1 cellular context compared by ENCODE assay signal in the genomic region with DNA sequence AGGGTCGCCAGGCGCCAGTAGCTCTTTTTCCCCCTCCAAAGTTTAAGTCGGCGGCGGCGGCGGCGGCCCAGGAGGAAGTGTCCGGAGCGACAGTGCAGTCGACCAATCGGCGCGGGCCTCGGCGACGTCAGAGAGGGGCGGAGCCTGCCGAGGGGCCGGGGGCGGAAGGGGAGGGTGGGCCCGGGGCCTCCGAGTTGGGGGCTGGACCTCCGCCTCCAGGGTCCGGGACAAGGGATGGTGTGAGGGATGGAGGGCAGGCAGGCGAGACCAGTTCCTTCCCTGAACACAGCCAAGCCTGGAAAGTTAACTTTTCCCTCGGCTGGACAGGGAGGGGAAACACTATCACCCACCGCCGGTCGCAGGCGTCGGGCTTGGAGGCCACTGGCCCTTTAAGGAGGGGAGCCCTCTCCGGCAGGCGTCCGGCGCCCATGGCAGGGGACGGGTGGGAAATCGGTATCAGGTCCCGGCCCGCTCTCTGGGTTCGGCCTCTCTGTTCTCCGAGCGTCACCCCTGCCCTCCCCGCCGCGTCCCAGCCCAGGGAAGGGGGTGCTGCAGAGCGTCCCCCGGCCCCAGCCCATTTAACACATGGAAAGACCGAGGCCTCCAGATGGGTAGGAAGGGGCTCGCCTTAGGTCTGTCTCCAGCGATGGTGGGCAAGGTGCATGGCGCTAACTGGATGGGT.
TF ChIP-seq lines count a peak whose summit lies in the region.

A gene (minus strand): TSS at position 81 of the 682 bp plus-strand sequence. CDS start 744 bp downstream, outside the sequence.

TF ChIP-seq in HepG2, 621 proteins besides CTCF, POLR2A, EP300 and RAD21 (continued from another document and continues in another):
- no peak for TF ChIP-seq ZNF546 (CRISPR knock-in tag; conservative IDR thresholded peaks at IDR 0.05)
- TF ChIP-seq FIP1L1 (IDR thresholded peaks at IDR 0.05; ENCODE audit: borderline replicate concordance, insufficient read depth, low read depth, low read length) = no peak
- TF ChIP-seq, protein P1, sequence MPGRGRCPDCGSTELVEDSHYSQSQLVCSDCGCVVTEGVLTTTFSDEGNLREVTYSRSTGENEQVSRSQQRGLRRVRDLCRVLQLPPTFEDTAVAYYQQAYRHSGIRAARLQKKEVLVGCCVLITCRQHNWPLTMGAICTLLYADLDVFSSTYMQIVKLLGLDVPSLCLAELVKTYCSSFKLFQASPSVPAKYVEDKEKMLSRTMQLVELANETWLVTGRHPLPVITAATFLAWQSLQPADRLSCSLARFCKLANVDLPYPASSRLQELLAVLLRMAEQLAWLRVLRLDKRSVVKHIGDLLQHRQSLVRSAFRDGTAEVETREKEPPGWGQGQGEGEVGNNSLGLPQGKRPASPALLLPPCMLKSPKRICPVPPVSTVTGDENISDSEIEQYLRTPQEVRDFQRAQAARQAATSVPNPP (CRISPR knock-in tag; IDR thresholded peaks at IDR 0.05) = no peak
- no peak for TF ChIP-seq THYN1 (CRISPR knock-in tag; IDR thresholded peaks at IDR 0.05; ENCODE audit: borderline replicate concordance, low read depth)
- no peak for TF ChIP-seq ZNF367 (CRISPR knock-in tag; IDR thresholded peaks at IDR 0.05; ENCODE audit: borderline replicate concordance)
- no peak for TF ChIP-seq KLF6 (CRISPR knock-in tag; IDR thresholded peaks at IDR 0.05)
- TF ChIP-seq SYNCRIP (IDR thresholded peaks at IDR 0.05; ENCODE audit: insufficient read depth, low read depth, low read length) = no peak
- TF ChIP-seq SP2 (CRISPR knock-in tag; IDR thresholded peaks at IDR 0.05) = peak; percentile 88
- TF ChIP-seq, protein P2, sequence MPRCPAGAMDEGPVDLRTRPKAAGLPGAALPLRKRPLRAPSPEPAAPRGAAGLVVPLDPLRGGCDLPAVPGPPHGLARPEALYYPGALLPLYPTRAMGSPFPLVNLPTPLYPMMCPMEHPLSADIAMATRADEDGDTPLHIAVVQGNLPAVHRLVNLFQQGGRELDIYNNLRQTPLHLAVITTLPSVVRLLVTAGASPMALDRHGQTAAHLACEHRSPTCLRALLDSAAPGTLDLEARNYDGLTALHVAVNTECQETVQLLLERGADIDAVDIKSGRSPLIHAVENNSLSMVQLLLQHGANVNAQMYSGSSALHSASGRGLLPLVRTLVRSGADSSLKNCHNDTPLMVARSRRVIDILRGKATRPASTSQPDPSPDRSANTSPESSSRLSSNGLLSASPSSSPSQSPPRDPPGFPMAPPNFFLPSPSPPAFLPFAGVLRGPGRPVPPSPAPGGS (CRISPR knock-in tag; IDR thresholded peaks at IDR 0.05) = no peak
- TF ChIP-seq GABPB1 (CRISPR knock-in tag; IDR thresholded peaks at IDR 0.05) = peak; percentile 86
- TF ChIP-seq SPEN (CRISPR knock-in tag; IDR thresholded peaks at IDR 0.05; ENCODE audit: low read depth) = no peak
- TF ChIP-seq ZNF138 (CRISPR knock-in tag; IDR thresholded peaks at IDR 0.05; ENCODE audit: low read depth) = no peak
- no peak for TF ChIP-seq CBX1 (IDR thresholded peaks at IDR 0.05; ENCODE audit: low read depth)
- no peak for TF ChIP-seq SRSF4 (IDR thresholded peaks at IDR 0.05; ENCODE audit: low read depth, low read length, poor library complexity, severe bottlenecking)
- TF ChIP-seq PITX1 (CRISPR knock-in tag; IDR thresholded peaks at IDR 0.05) = no peak
- TF ChIP-seq ZNF672 (CRISPR knock-in tag; IDR thresholded peaks at IDR 0.05) = no peak
- TF ChIP-seq, protein P3, sequence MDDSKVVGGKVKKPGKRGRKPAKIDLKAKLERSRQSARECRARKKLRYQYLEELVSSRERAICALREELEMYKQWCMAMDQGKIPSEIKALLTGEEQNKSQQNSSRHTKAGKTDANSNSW (CRISPR knock-in tag; IDR thresholded peaks at IDR 0.05; ENCODE audit: borderline replicate concordance) = no peak
- TF ChIP-seq, protein P4, sequence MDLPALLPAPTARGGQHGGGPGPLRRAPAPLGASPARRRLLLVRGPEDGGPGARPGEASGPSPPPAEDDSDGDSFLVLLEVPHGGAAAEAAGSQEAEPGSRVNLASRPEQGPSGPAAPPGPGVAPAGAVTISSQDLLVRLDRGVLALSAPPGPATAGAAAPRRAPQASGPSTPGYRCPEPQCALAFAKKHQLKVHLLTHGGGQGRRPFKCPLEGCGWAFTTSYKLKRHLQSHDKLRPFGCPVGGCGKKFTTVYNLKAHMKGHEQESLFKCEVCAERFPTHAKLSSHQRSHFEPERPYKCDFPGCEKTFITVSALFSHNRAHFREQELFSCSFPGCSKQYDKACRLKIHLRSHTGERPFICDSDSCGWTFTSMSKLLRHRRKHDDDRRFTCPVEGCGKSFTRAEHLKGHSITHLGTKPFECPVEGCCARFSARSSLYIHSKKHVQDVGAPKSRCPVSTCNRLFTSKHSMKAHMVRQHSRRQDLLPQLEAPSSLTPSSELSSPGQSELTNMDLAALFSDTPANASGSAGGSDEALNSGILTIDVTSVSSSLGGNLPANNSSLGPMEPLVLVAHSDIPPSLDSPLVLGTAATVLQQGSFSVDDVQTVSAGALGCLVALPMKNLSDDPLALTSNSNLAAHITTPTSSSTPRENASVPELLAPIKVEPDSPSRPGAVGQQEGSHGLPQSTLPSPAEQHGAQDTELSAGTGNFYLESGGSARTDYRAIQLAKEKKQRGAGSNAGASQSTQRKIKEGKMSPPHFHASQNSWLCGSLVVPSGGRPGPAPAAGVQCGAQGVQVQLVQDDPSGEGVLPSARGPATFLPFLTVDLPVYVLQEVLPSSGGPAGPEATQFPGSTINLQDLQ (CRISPR knock-in tag; IDR thresholded peaks at IDR 0.05) = no peak
- no peak for TF ChIP-seq MAZ (IDR thresholded peaks at IDR 0.05; ENCODE audit: borderline replicate concordance, low read depth, low read length)
- TF ChIP-seq MAZ (CRISPR knock-in tag; IDR thresholded peaks at IDR 0.05; ENCODE audit: low read depth) = peak; percentile 74
- TF ChIP-seq RFX5 (IDR thresholded peaks at IDR 0.05; ENCODE audit: low read depth, low read length) = no peak
- TF ChIP-seq ZFP36L1 (CRISPR knock-in tag; IDR thresholded peaks at IDR 0.05) = no peak
- TF ChIP-seq SCMH1 (CRISPR knock-in tag; IDR thresholded peaks at IDR 0.05; ENCODE audit: borderline replicate concordance) = no peak
- no peak for TF ChIP-seq HNRNPLL (IDR thresholded peaks at IDR 0.05; ENCODE audit: low read depth, low read length, poor library complexity, severe bottlenecking)
- no peak for TF ChIP-seq TAF15 (IDR thresholded peaks at IDR 0.05; ENCODE audit: low read depth, low read length, poor library complexity, severe bottlenecking)
- no peak for TF ChIP-seq ZNF75D (CRISPR knock-in tag; IDR thresholded peaks at IDR 0.05; ENCODE audit: borderline replicate concordance)
- no peak for TF ChIP-seq ZNF552 (CRISPR knock-in tag; IDR thresholded peaks at IDR 0.05; ENCODE audit: borderline replicate concordance)
- TF ChIP-seq, protein P5, sequence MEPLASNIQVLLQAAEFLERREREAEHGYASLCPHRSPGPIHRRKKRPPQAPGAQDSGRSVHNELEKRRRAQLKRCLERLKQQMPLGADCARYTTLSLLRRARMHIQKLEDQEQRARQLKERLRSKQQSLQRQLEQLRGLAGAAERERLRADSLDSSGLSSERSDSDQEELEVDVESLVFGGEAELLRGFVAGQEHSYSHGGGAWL (CRISPR knock-in tag; IDR thresholded peaks at IDR 0.05) = no peak
- TF ChIP-seq, protein P6, sequence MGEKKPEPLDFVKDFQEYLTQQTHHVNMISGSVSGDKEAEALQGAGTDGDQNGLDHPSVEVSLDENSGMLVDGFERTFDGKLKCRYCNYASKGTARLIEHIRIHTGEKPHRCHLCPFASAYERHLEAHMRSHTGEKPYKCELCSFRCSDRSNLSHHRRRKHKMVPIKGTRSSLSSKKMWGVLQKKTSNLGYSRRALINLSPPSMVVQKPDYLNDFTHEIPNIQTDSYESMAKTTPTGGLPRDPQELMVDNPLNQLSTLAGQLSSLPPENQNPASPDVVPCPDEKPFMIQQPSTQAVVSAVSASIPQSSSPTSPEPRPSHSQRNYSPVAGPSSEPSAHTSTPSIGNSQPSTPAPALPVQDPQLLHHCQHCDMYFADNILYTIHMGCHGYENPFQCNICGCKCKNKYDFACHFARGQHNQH (CRISPR knock-in tag; IDR thresholded peaks at IDR 0.05) = no peak
- TF ChIP-seq, protein P7, sequence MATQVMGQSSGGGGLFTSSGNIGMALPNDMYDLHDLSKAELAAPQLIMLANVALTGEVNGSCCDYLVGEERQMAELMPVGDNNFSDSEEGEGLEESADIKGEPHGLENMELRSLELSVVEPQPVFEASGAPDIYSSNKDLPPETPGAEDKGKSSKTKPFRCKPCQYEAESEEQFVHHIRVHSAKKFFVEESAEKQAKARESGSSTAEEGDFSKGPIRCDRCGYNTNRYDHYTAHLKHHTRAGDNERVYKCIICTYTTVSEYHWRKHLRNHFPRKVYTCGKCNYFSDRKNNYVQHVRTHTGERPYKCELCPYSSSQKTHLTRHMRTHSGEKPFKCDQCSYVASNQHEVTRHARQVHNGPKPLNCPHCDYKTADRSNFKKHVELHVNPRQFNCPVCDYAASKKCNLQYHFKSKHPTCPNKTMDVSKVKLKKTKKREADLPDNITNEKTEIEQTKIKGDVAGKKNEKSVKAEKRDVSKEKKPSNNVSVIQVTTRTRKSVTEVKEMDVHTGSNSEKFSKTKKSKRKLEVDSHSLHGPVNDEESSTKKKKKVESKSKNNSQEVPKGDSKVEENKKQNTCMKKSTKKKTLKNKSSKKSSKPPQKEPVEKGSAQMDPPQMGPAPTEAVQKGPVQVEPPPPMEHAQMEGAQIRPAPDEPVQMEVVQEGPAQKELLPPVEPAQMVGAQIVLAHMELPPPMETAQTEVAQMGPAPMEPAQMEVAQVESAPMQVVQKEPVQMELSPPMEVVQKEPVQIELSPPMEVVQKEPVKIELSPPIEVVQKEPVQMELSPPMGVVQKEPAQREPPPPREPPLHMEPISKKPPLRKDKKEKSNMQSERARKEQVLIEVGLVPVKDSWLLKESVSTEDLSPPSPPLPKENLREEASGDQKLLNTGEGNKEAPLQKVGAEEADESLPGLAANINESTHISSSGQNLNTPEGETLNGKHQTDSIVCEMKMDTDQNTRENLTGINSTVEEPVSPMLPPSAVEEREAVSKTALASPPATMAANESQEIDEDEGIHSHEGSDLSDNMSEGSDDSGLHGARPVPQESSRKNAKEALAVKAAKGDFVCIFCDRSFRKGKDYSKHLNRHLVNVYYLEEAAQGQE (IDR thresholded peaks at IDR 0.05; ENCODE audit: borderline replicate concordance in 1 of 2, low read depth in 1 of 2, low read length in 2 of 2) = no peak
- TF ChIP-seq, protein P8, sequence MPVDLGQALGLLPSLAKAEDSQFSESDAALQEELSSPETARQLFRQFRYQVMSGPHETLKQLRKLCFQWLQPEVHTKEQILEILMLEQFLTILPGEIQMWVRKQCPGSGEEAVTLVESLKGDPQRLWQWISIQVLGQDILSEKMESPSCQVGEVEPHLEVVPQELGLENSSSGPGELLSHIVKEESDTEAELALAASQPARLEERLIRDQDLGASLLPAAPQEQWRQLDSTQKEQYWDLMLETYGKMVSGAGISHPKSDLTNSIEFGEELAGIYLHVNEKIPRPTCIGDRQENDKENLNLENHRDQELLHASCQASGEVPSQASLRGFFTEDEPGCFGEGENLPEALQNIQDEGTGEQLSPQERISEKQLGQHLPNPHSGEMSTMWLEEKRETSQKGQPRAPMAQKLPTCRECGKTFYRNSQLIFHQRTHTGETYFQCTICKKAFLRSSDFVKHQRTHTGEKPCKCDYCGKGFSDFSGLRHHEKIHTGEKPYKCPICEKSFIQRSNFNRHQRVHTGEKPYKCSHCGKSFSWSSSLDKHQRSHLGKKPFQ (CRISPR knock-in tag; IDR thresholded peaks at IDR 0.05; ENCODE audit: insufficient replicate concordance) = no peak
- TF ChIP-seq, protein P9, sequence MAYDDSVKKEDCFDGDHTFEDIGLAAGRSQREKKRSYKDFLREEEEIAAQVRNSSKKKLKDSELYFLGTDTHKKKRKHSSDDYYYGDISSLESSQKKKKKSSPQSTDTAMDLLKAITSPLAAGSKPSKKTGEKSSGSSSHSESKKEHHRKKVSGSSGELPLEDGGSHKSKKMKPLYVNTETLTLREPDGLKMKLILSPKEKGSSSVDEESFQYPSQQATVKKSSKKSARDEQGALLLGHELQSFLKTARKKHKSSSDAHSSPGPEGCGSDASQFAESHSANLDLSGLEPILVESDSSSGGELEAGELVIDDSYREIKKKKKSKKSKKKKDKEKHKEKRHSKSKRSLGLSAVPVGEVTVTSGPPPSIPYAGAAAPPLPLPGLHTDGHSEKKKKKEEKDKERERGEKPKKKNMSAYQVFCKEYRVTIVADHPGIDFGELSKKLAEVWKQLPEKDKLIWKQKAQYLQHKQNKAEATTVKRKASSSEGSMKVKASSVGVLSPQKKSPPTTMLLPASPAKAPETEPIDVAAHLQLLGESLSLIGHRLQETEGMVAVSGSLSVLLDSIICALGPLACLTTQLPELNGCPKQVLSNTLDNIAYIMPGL (CRISPR knock-in tag; IDR thresholded peaks at IDR 0.05; ENCODE audit: borderline replicate concordance in 1 of 2, low read depth in 1 of 2) = peak in 1 of 2 experiments; percentile 27; a peak in 1 of 4 replicates
- no peak for TF ChIP-seq HES4 (CRISPR knock-in tag; IDR thresholded peaks at IDR 0.05; ENCODE audit: borderline replicate concordance)
- no peak for TF ChIP-seq ZFP62 (CRISPR knock-in tag; IDR thresholded peaks at IDR 0.05)
- TF ChIP-seq NBN (conservative IDR thresholded peaks at IDR 0.05) = no peak
- no peak for TF ChIP-seq RFXANK (CRISPR knock-in tag; IDR thresholded peaks at IDR 0.05)
- TF ChIP-seq, protein P10, sequence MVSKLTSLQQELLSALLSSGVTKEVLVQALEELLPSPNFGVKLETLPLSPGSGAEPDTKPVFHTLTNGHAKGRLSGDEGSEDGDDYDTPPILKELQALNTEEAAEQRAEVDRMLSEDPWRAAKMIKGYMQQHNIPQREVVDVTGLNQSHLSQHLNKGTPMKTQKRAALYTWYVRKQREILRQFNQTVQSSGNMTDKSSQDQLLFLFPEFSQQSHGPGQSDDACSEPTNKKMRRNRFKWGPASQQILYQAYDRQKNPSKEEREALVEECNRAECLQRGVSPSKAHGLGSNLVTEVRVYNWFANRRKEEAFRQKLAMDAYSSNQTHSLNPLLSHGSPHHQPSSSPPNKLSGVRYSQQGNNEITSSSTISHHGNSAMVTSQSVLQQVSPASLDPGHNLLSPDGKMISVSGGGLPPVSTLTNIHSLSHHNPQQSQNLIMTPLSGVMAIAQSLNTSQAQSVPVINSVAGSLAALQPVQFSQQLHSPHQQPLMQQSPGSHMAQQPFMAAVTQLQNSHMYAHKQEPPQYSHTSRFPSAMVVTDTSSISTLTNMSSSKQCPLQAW (CRISPR knock-in tag; IDR thresholded peaks at IDR 0.05) = no peak
- TF ChIP-seq, protein P11, sequence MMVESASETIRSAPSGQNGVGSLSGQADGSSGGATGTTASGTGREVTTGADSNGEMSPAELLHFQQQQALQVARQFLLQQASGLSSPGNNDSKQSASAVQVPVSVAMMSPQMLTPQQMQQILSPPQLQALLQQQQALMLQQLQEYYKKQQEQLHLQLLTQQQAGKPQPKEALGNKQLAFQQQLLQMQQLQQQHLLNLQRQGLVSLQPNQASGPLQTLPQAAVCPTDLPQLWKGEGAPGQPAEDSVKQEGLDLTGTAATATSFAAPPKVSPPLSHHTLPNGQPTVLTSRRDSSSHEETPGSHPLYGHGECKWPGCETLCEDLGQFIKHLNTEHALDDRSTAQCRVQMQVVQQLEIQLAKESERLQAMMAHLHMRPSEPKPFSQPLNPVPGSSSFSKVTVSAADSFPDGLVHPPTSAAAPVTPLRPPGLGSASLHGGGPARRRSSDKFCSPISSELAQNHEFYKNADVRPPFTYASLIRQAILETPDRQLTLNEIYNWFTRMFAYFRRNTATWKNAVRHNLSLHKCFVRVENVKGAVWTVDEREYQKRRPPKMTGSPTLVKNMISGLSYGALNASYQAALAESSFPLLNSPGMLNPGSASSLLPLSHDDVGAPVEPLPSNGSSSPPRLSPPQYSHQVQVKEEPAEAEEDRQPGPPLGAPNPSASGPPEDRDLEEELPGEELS (CRISPR knock-in tag; IDR thresholded peaks at IDR 0.05) = no peak
- no peak for TF ChIP-seq ZNF850 (CRISPR knock-in tag; conservative IDR thresholded peaks at IDR 0.05)
- TF ChIP-seq KDM2A (CRISPR knock-in tag; IDR thresholded peaks at IDR 0.05; ENCODE audit: borderline replicate concordance, low read depth) = peak; percentile 92; the same call in 1 of the 2 replicates
- no peak; the same call in 1 of the 2 replicates for TF ChIP-seq GFI1 (CRISPR knock-in tag; IDR thresholded peaks at IDR 0.05; ENCODE audit: borderline replicate concordance)
